In genomic region chr20:10806539-10806938, GRCh38 we compare ENCODE assay signal across 10 cellular contexts.
"Had no signal": no experiment of that assay in that cellular context is flagged by ENCODE, and none has a peak within 500 bp of the region (broad histone marks: within the 10 kb centered on the region; RNA-seq: fewer than 3 reads in every experiment).

No MANE protein-coding gene starts in this region.

- H3K4me3 ChIP-seq: thoracic aorta had no signal

- H3K9me3 Mint-ChIP-seq: activated naive CD4-positive, alpha-beta T cell treated with anti-CD3 and anti-CD28 coated beads for 36 hours had no signal

- DNase-seq: activated CD4-positive, alpha-beta T cell treated with anti-CD3 and anti-CD28 coated beads for 48 hours; activated naive CD4-positive, alpha-beta T cell treated with anti-CD3 and anti-CD28 coated beads for 36 hours; caudate nucleus; effector memory CD4-positive, alpha-beta T cell; kidney; stimulated activated CD4-positive, alpha-beta T cell treated with anti-CD3 and anti-CD28 coated beads, Interleukin-15, amount 100 ng/mL, for 24 hours; stimulated activated CD4-positive, alpha-beta T cell treated with anti-CD3 and anti-CD28 coated beads, Interleukin-4, amount 100 ng/mL, for 24 hours had no signal

- H3K27me3 Mint-ChIP-seq: stimulated activated naive CD8-positive, alpha-beta T cell treated with anti-CD3 and anti-CD28 coated beads, Interleukin-15, Interleukin-2, amounts not matched to agents 100 ng/mL and 50 ng/mL, for 24 hours had no signal

- H3K4me3 Mint-ChIP-seq: activated naive CD4-positive, alpha-beta T cell treated with anti-CD3 and anti-CD28 coated beads for 36 hours; stimulated activated naive CD8-positive, alpha-beta T cell treated with anti-CD3 and anti-CD28 coated beads, Interleukin-15, Interleukin-2, amounts not matched to agents 100 ng/mL and 50 ng/mL, for 24 hours; T-helper 1 cell treated with Interleukin-12 subunit alpha and Interleukin-12 subunit beta and Interleukin-4 antibody, amounts not matched to agents 30 μg/mL and 1 μg/mL, for 36 hours had no signal

- H3K9me3 ChIP-seq: thoracic aorta had no signal

- H3K27ac Mint-ChIP-seq: activated naive CD4-positive, alpha-beta T cell treated with anti-CD3 and anti-CD28 coated beads for 36 hours; stimulated activated naive CD8-positive, alpha-beta T cell treated with anti-CD3 and anti-CD28 coated beads, Interleukin-15, Interleukin-2, amounts not matched to agents 100 ng/mL and 50 ng/mL, for 24 hours; T-helper 1 cell treated with Interleukin-12 subunit alpha and Interleukin-12 subunit beta and Interleukin-4 antibody, amounts not matched to agents 30 μg/mL and 1 μg/mL, for 36 hours had no signal
